9 cellular contexts compared by ENCODE assay signal in genomic region chr3:13017361-13018038, GRCh38. TPM values are rescaled to one million over a fixed set of nuclear protein-coding genes. Genes with fewer than 3 reads are reported as not detected.
DNase-seq lines count a peak whose midpoint lies in the region; ATAC-seq and TF ChIP-seq lines count a peak whose summit lies in the region.
"Had no signal": no experiment of that assay in that cellular context is flagged by ENCODE, and none has a peak within 500 bp of the region (broad histone marks: within the 10 kb centered on the region; RNA-seq: fewer than 3 reads in every experiment).

No MANE protein-coding gene starts in this region.

- intact Hi-C loops in activated CD8-positive, alpha-beta T cell treated with anti-CD3 and anti-CD28 coated beads for 36 hours (cut with micrococcal nuclease), result no loop called here
- intact Hi-C loops in heart left ventricle (cut with DNase I), result no loop called here

- no peaks in the 10 kb centered on the region for H3K27me3 ChIP-seq in heart left ventricle

- peaks cover 9% of the 10 kb centered on the region for H3K36me3 Mint-ChIP-seq in activated CD4-positive, alpha-beta T cell treated with anti-CD3 and anti-CD28 coated beads, Interleukin-2, amount 10 ng/mL, durations not matched to agents 7 days and 5 days (ENCODE audit: low read depth)
- H3K36me3 Mint-ChIP-seq in activated CD8-positive, alpha-beta T cell treated with anti-CD3 and anti-CD28 coated beads for 36 hours (ENCODE audit: low read depth), result peaks cover 3% of the 10 kb centered on the region
- H3K36me3 Mint-ChIP-seq in stimulated activated naive B cell treated with anti-CD40 and anti-IgM and Interleukin-4, amounts not matched to agents 10 μg/mL and 1 μg/mL and 100 μg/mL, for 72 hours, result peaks cover 12 to 22% of the 10 kb centered on the region in 2 donors

- H3K27ac ChIP-seq in heart left ventricle, result peak overlapping the region in 7 of 12 donors; percentile 5 to 99 (median 51)

- POLR2A ChIA-PET in activated CD4-positive, alpha-beta T cell treated with anti-CD3 and anti-CD28 coated beads, Interleukin-2, amount 10 ng/mL, durations not matched to agents 7 days and 5 days (lab: Charles Lee), result no interaction called here
- POLR2A ChIA-PET in activated CD8-positive, alpha-beta T cell treated with anti-CD3 and anti-CD28 coated beads for 36 hours (lab: Charles Lee), result no interaction called here

- H3K27me3 Mint-ChIP-seq in activated CD4-positive, alpha-beta T cell treated with anti-CD3 and anti-CD28 coated beads, Interleukin-2, amount 10 ng/mL, durations not matched to agents 7 days and 5 days, result no peaks in the 10 kb centered on the region
- no peaks in the 10 kb centered on the region for H3K27me3 Mint-ChIP-seq in activated CD8-positive, alpha-beta T cell treated with anti-CD3 and anti-CD28 coated beads for 36 hours
- H3K27me3 Mint-ChIP-seq in stimulated activated naive B cell treated with anti-CD40 and anti-IgM and Interleukin-4, amounts not matched to agents 10 μg/mL and 1 μg/mL and 100 μg/mL, for 72 hours, result no peaks in the 10 kb centered on the region

- no peak overlapping the region for H3K4me3 ChIP-seq in heart left ventricle

- WGBS in heart left ventricle, 4 donors, result 85 to 92% (median 90%) methylated on average over 13 to 16 of the region's 16 CpGs

- H3K4me1 Mint-ChIP-seq in activated CD4-positive, alpha-beta T cell treated with anti-CD3 and anti-CD28 coated beads, Interleukin-2, amount 10 ng/mL, durations not matched to agents 7 days and 5 days, result peaks cover 39% of the 10 kb centered on the region
- peaks cover 44% of the 10 kb centered on the region for H3K4me1 Mint-ChIP-seq in activated CD8-positive, alpha-beta T cell treated with anti-CD3 and anti-CD28 coated beads for 36 hours (ENCODE audit: low read depth)
- H3K4me1 Mint-ChIP-seq in stimulated activated naive B cell treated with anti-CD40 and anti-IgM and Interleukin-4, amounts not matched to agents 10 μg/mL and 1 μg/mL and 100 μg/mL, for 72 hours, result peaks cover 48 to 95% of the 10 kb centered on the region in 2 donors

- H3K4me1 ChIP-seq in heart left ventricle, result peaks cover 0 to 82% (median 66%) of the 10 kb centered on the region in 12 donors

- no peak for TF ChIP-seq POLR2A in heart left ventricle (IDR thresholded peaks at IDR 0.05)

- no peaks in the 10 kb centered on the region for H3K9me3 Mint-ChIP-seq in activated CD4-positive, alpha-beta T cell treated with anti-CD3 and anti-CD28 coated beads, Interleukin-2, amount 10 ng/mL, durations not matched to agents 7 days and 5 days
- H3K9me3 Mint-ChIP-seq in activated CD8-positive, alpha-beta T cell treated with anti-CD3 and anti-CD28 coated beads for 36 hours, result no peaks in the 10 kb centered on the region
- H3K9me3 Mint-ChIP-seq in stimulated activated naive B cell treated with anti-CD40 and anti-IgM and Interleukin-4, amounts not matched to agents 10 μg/mL and 1 μg/mL and 100 μg/mL, for 72 hours, result no peaks in the 10 kb centered on the region

- no peak for DNase-seq in activated CD4-positive, alpha-beta T cell treated with anti-CD3 and anti-CD28 coated beads, Interleukin-2, amount 10 ng/mL, durations not matched to agents 7 days and 5 days
- DNase-seq in activated CD4-positive, alpha-beta T cell treated with anti-CD3 and anti-CD28 coated beads, Interleukin-2, amount 50 U/mL, for 1 hour, result no peak
- DNase-seq in activated CD8-positive, alpha-beta T cell treated with anti-CD3 and anti-CD28 coated beads for 36 hours, result no peak
- DNase-seq in heart left ventricle (no peak), CD1c-positive myeloid dendritic cell (ENCODE audit: extremely low spot score) (no peak), middle frontal gyrus (ENCODE audit: extremely low spot score, low spot score) (no peak)
- no peak for DNase-seq in stimulated activated naive B cell treated with anti-CD40 and anti-IgM and Interleukin-4, amounts not matched to agents 10 μg/mL and 1 μg/mL and 100 μg/mL, for 72 hours
- DNase-seq: NCI-H1048 had no signal

- ATAC-seq in activated CD8-positive, alpha-beta T cell treated with anti-CD3 and anti-CD28 coated beads for 36 hours, result no peak
- ATAC-seq in heart left ventricle, result no peak
- ATAC-seq in stimulated activated naive B cell treated with anti-CD40 and anti-IgM and Interleukin-4, amounts not matched to agents 10 μg/mL and 1 μg/mL and 100 μg/mL, for 72 hours (replicated peaks), result no peak
- no peak for ATAC-seq in GM19035 (IDR thresholded peaks at IDR 0.05; ENCODE audit: unreplicated experiment)

- peak overlapping the region; percentile 78 for H3K4me3 Mint-ChIP-seq in activated CD4-positive, alpha-beta T cell treated with anti-CD3 and anti-CD28 coated beads, Interleukin-2, amount 10 ng/mL, durations not matched to agents 7 days and 5 days
- H3K4me3 Mint-ChIP-seq in activated CD8-positive, alpha-beta T cell treated with anti-CD3 and anti-CD28 coated beads for 36 hours, result peak overlapping the region; percentile 28
- peak overlapping the region; percentile 81 to 86 for H3K4me3 Mint-ChIP-seq in stimulated activated naive B cell treated with anti-CD40 and anti-IgM and Interleukin-4, amounts not matched to agents 10 μg/mL and 1 μg/mL and 100 μg/mL, for 72 hours

- CTCF ChIA-PET in activated CD4-positive, alpha-beta T cell treated with anti-CD3 and anti-CD28 coated beads, Interleukin-2, amount 10 ng/mL, durations not matched to agents 7 days and 5 days (lab: Charles Lee), result interaction anchor here (1.1 to 2.3 kb wide), 3 partner anchors 22 to 51 kb away, joined by 3 to 6 read pairs (median 4); no protein-coding TSS in a partner anchor
- CTCF ChIA-PET in activated CD8-positive, alpha-beta T cell treated with anti-CD3 and anti-CD28 coated beads for 36 hours (lab: Charles Lee), result no interaction called here

- no peaks in the 10 kb centered on the region for H3K9me3 ChIP-seq in heart left ventricle

- no peak for TF ChIP-seq CTCF in activated CD8-positive, alpha-beta T cell treated with anti-CD3 and anti-CD28 coated beads for 36 hours (IDR thresholded peaks at IDR 0.05)
- no peak for TF ChIP-seq CTCF in heart left ventricle (IDR thresholded peaks at IDR 0.05)

- H3K27ac Mint-ChIP-seq in activated CD4-positive, alpha-beta T cell treated with anti-CD3 and anti-CD28 coated beads, Interleukin-2, amount 10 ng/mL, durations not matched to agents 7 days and 5 days, result peak overlapping the region; percentile 99
- H3K27ac Mint-ChIP-seq in activated CD8-positive, alpha-beta T cell treated with anti-CD3 and anti-CD28 coated beads for 36 hours, result peak overlapping the region; percentile 99
- peak overlapping the region; percentile 93 for H3K27ac Mint-ChIP-seq in stimulated activated naive B cell treated with anti-CD40 and anti-IgM and Interleukin-4, amounts not matched to agents 10 μg/mL and 1 μg/mL and 100 μg/mL, for 72 hours

- H3K36me3 ChIP-seq in heart left ventricle, result no peaks in the 10 kb centered on the region

RNA-seq across cellular contexts. Expression of gene IQSEC1, which starts 55.7 kb away (rescaled TPM):
- total RNA-seq in activated CD4-positive, alpha-beta T cell treated with anti-CD3 and anti-CD28 coated beads, Interleukin-2, amount 10 ng/mL, durations not matched to agents 7 days and 5 days, result 10 to 100 TPM; 58.2 to 70.4 TPM
- 10 to 100 TPM; 31.7 to 39.2 TPM for total RNA-seq in activated CD8-positive, alpha-beta T cell treated with anti-CD3 and anti-CD28 coated beads for 36 hours
- 10 to 100 TPM; 44.2 to 79.1 (median 64.5) TPM for total RNA-seq in heart left ventricle
- polyA plus RNA-seq in heart left ventricle, result 10 to 100 TPM; 28.8 to 31.7 TPM

Comparison
In these comparisons a context has a peak if more than half of its experiments do, and no peak if none do; other contexts are left out.
1. H3K4me3 Mint-ChIP-seq: peak in every context shown above with its lines; median percentile 84 in stimulated activated naive B cell treated with anti-CD40 and anti-IgM and Interleukin-4, amounts not matched to agents 10 μg/mL and 1 μg/mL and 100 μg/mL, for 72 hours; 78 in activated CD4-positive, alpha-beta T cell treated with anti-CD3 and anti-CD28 coated beads, Interleukin-2, amount 10 ng/mL, durations not matched to agents 7 days and 5 days; 28 in activated CD8-positive, alpha-beta T cell treated with anti-CD3 and anti-CD28 coated beads for 36 hours.